Comparison of ENCODE assay signal across 19 cellular contexts in genomic region chr4:67051000-67051789, GRCh38.
"Had no signal": no experiment of that assay in that cellular context is flagged by ENCODE, and none has a peak within 500 bp of the region (broad histone marks: within the 10 kb centered on the region; RNA-seq: fewer than 3 reads in every experiment).

No MANE protein-coding gene starts in this region.

- H3K9me3 ChIP-seq: ascending aorta, gastroesophageal sphincter, ovary, psoas muscle, right lobe of liver, transverse colon, uterus had no signal

- H3K4me1 ChIP-seq: ascending aorta, gastroesophageal sphincter, psoas muscle, right lobe of liver, transverse colon, uterus had no signal

- H3K4me1 Mint-ChIP-seq: activated naive CD4-positive, alpha-beta T cell treated with anti-CD3 and anti-CD28 coated beads, Interleukin-2, amount 50 U/mL, for 24 hours; naive thymus-derived CD4-positive, alpha-beta T cell had no signal

- H3K27ac ChIP-seq: ascending aorta, gastroesophageal sphincter, ovary, psoas muscle, right lobe of liver, transverse colon, uterus had no signal

- ATAC-seq: esophagus mucosa; gastroesophageal sphincter; naive thymus-derived CD4-positive, alpha-beta T cell; psoas muscle; right lobe of liver had no signal

- DNase-seq: activated CD4-positive, alpha-beta T cell treated with anti-CD3 and anti-CD28 coated beads, Interleukin-2, amount 50 U/mL, for 4 hours; activated gamma-delta T cell; cerebellar nuclear complex; effector CD4-positive, alpha-beta T cell; mesenchymal stem cell; naive thymus-derived CD4-positive, alpha-beta T cell; ovary; psoas muscle; right lobe of liver; small intestine; stimulated activated CD4-positive, alpha-beta T cell treated with anti-CD3 and anti-CD28 coated beads, Interleukin-15, amount 100 ng/mL, for 24 hours; stimulated activated CD4-positive, alpha-beta T cell treated with anti-CD3 and anti-CD28 coated beads, Interleukin-2, amount 100 ng/mL, for 48 hours; transverse colon; uterus had no signal

- H3K27me3 Mint-ChIP-seq: activated naive CD4-positive, alpha-beta T cell treated with anti-CD3 and anti-CD28 coated beads, Interleukin-2, amount 50 U/mL, for 24 hours; stimulated activated naive CD8-positive, alpha-beta T cell treated with anti-CD3 and anti-CD28 coated beads, Interleukin-15, Interleukin-2, amounts not matched to agents 100 ng/mL and 50 ng/mL, for 24 hours had no signal

- H3K36me3 Mint-ChIP-seq: activated naive CD4-positive, alpha-beta T cell treated with anti-CD3 and anti-CD28 coated beads, Interleukin-2, amount 50 U/mL, for 24 hours; naive thymus-derived CD4-positive, alpha-beta T cell had no signal

- H3K27me3 ChIP-seq: ascending aorta, gastroesophageal sphincter, ovary, right lobe of liver, transverse colon, uterus had no signal

- H3K9me3 Mint-ChIP-seq: activated naive CD4-positive, alpha-beta T cell treated with anti-CD3 and anti-CD28 coated beads, Interleukin-2, amount 50 U/mL, for 24 hours; stimulated activated naive CD8-positive, alpha-beta T cell treated with anti-CD3 and anti-CD28 coated beads, Interleukin-15, Interleukin-2, amounts not matched to agents 100 ng/mL and 50 ng/mL, for 24 hours had no signal

- H3K4me3 ChIP-seq: ascending aorta, gastroesophageal sphincter, ovary, psoas muscle, right lobe of liver, transverse colon, uterus had no signal

- H3K36me3 ChIP-seq: ascending aorta, gastroesophageal sphincter, ovary, right lobe of liver, transverse colon, uterus had no signal

- H3K27ac Mint-ChIP-seq: activated naive CD4-positive, alpha-beta T cell treated with anti-CD3 and anti-CD28 coated beads, Interleukin-2, amount 50 U/mL, for 24 hours; naive thymus-derived CD4-positive, alpha-beta T cell; stimulated activated naive CD8-positive, alpha-beta T cell treated with anti-CD3 and anti-CD28 coated beads, Interleukin-15, Interleukin-2, amounts not matched to agents 100 ng/mL and 50 ng/mL, for 24 hours had no signal

- H3K4me3 Mint-ChIP-seq: activated naive CD4-positive, alpha-beta T cell treated with anti-CD3 and anti-CD28 coated beads, Interleukin-2, amount 50 U/mL, for 24 hours; naive thymus-derived CD4-positive, alpha-beta T cell; stimulated activated naive CD8-positive, alpha-beta T cell treated with anti-CD3 and anti-CD28 coated beads, Interleukin-15, Interleukin-2, amounts not matched to agents 100 ng/mL and 50 ng/mL, for 24 hours had no signal
